Comparison of ENCODE assay signal across 8 cellular contexts in the genomic region with DNA sequence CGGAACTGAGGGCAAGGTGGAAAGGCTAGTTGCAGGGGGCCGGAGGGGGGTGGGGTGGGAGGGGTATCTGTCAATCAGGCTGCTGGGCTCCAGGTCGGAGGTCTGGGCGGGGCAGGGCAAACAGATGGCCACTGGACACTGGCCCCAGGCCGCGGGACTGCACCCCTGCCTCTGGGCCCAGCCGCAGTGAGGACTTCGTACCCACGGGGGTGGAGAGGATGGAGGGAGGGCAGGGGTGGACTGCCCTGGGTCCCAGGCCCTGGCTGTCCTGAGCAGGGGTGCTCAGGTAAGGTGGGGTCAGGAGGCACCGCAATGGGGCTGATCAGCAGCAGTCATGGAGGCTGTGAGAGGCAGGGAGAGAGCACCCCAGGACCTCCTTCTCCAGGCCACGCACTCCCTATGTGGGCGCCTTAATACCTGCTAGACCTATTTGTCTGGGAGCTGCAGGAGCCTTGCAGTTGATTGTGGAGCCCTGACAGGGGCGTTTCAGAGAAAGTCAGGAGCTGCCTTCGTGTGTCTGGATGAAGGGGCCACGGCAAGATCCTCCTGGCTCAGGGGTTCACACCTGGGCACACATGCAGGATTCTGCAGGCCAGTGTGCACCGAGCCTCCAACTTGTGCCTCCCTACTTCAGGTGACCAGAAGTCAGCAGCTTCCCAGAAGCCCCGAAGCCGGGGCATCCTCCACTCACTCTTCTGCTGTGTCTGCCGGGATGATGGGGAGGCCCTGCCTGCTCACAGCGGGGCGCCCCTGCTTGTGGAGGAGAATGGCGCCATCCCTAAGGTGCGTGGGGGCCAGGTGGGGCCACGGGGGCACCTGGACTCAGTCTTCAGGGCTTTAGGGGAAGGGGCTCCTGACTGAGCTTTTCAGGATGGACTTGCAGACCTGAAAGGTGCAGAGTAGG. TPM values are rescaled to one million over a fixed set of nuclear protein-coding genes. Genes with fewer than 3 reads are reported as not detected.
DNase-seq lines count a peak whose midpoint lies in the region; ATAC-seq, FAIRE-seq and TF ChIP-seq lines count a peak whose summit lies in the region.

No MANE protein-coding gene starts in this region.

- H3K36me3 ChIP-seq in SK-N-SH (replicated peaks in 1 of 2; ENCODE audit: control insufficient read depth in 1 of 2, insufficient read depth in 2 of 2, low read length in 1 of 2) (peaks cover 0 to 33% of the 10 kb centered on the region in 2 experiments), astrocyte (ENCODE audit: insufficient read depth, low read length) (peaks cover 3% of the 10 kb centered on the region)

- TF ChIP-seq RAD21 in SK-N-SH (IDR thresholded peaks at IDR 0.05; ENCODE audit: low read length) = no peak

- H4K20me1 ChIP-seq in SK-N-SH (ENCODE audit: insufficient read depth) = peaks cover 5% of the 10 kb centered on the region; the same call in 1 of the 2 replicates
- peaks cover 16% of the 10 kb centered on the region for H4K20me1 ChIP-seq in astrocyte (ENCODE audit: insufficient read depth, low read length)

- FAIRE-seq in astrocyte (lab: Jason Lieb, UNC) = no peak
- FAIRE-seq in GM19239 (lab: Jason Lieb, UNC) = no peak

- H3K36me3 Mint-ChIP-seq in astrocyte (ENCODE audit: low read depth, unreplicated experiment) = no peaks in the 10 kb centered on the region

- no peak for TF ChIP-seq CTCF in SK-N-SH (IDR thresholded peaks at IDR 0.05)
- no peak for TF ChIP-seq CTCF in astrocyte (IDR thresholded peaks at IDR 0.05; ENCODE audit: insufficient read depth, low read depth, low read length)
- TF ChIP-seq CTCF in GM20000 (IDR thresholded peaks at IDR 0.05; ENCODE audit: extremely low read depth, missing control alignments) = no peak

- H3K4me3 ChIP-seq in SK-N-SH (ENCODE audit: low read depth in 2 of 2, low read length in 1 of 2) = peak overlapping the region; percentile 88 to 92
- H3K4me3 ChIP-seq in astrocyte (ENCODE audit: insufficient read depth, low read depth, low read length) = peak overlapping the region; percentile 73

- peak overlapping the region; percentile 70 for H3K4me3 Mint-ChIP-seq in astrocyte (ENCODE audit: unreplicated experiment)

- TF ChIP-seq EP300 in SK-N-SH (IDR thresholded peaks at IDR 0.05; ENCODE audit: borderline replicate concordance in 1 of 2, low read depth in 1 of 2, low read length in 1 of 2) = no peak

- H2AFZ ChIP-seq in SK-N-SH (ENCODE audit: low read depth) (no peak overlapping the region), astrocyte (ENCODE audit: low read depth, low read length) (no peak overlapping the region)

- H3K27me3 ChIP-seq in SK-N-SH (ENCODE audit: insufficient read depth) (no peaks in the 10 kb centered on the region), astrocyte (ENCODE audit: insufficient read depth, low read length) (no peaks in the 10 kb centered on the region), layer of hippocampus (ENCODE audit: control insufficient read depth, insufficient read depth, low read length) (no peaks in the 10 kb centered on the region)

- no peaks in the 10 kb centered on the region for H3K9me2 ChIP-seq in SK-N-SH

- peaks cover 11% of the 10 kb centered on the region for H3K4me1 Mint-ChIP-seq in astrocyte (ENCODE audit: low read depth, unreplicated experiment)

- H3K9ac ChIP-seq in SK-N-SH (peak overlapping the region; percentile 98; the same call in 1 of the 2 replicates), astrocyte (ENCODE audit: low read length) (peak overlapping the region; percentile 86)

- no peaks in the 10 kb centered on the region for H3K27me3 Mint-ChIP-seq in astrocyte (ENCODE audit: low read depth, unreplicated experiment)

- CTCF ChIA-PET in SK-N-SH (lab: Yijun Ruan, JAX) = interaction anchor here (1.0 to 1.9 kb wide), 6 partner anchors 65 to 309 kb away, joined by 3 to 8 read pairs (median 4); a partner anchor contains a TSS

- no peaks in the 10 kb centered on the region for H3K9me3 ChIP-seq in SK-N-SH
- no peaks in the 10 kb centered on the region for H3K9me3 ChIP-seq in astrocyte (ENCODE audit: insufficient read depth, low read depth, low read length)

- H3K27ac Mint-ChIP-seq in astrocyte (ENCODE audit: unreplicated experiment) = no peak overlapping the region

- H3K9me3 Mint-ChIP-seq in astrocyte (ENCODE audit: unreplicated experiment) = no peaks in the 10 kb centered on the region

- DNase-seq in SK-N-SH (peak; percentile 76), astrocyte (ENCODE audit: low read depth) (no peak), GM19239 (ENCODE audit: insufficient read length, low spot score) (no peak), GM20000 (ENCODE audit: low spot score) (no peak)

- 54% methylated on average over 16 of the region's 24 CpGs for WGBS in SK-N-SH (ENCODE audit: low lambda C conversion rate)

- ATAC-seq in SK-N-SH treated with all-trans-retinoic acid at 6 μM for 48 hours (no peak), HG02642 (IDR thresholded peaks at IDR 0.05; ENCODE audit: poor library complexity, unreplicated experiment) (no peak)

- H3K27ac ChIP-seq in SK-N-SH (ENCODE audit: low read depth in 2 of 2, low read length in 1 of 2) (peak overlapping the region in 1 of 2 experiments; percentile 88; a peak in 1 of 4 replicates), astrocyte (ENCODE audit: low read depth, low read length) (no peak overlapping the region), layer of hippocampus (ENCODE audit: low read depth, low read length) (peak overlapping the region; percentile 95), temporal lobe (ENCODE audit: low read depth, low read length) (peak overlapping the region; percentile 65)

- H3K79me2 ChIP-seq in SK-N-SH (ENCODE audit: insufficient read depth) = peaks cover 42% of the 10 kb centered on the region
- peaks cover 27% of the 10 kb centered on the region for H3K79me2 ChIP-seq in astrocyte (ENCODE audit: insufficient read depth, low read length)

- H3K4me2 ChIP-seq in SK-N-SH = peak overlapping the region; percentile 89
- H3K4me2 ChIP-seq in astrocyte (ENCODE audit: low read length) = peak overlapping the region; percentile 87

- POLR2A ChIA-PET in SK-N-SH (lab: Yijun Ruan, JAX) = no interaction called here

- peaks cover 26% of the 10 kb centered on the region for H3F3A ChIP-seq in SK-N-SH (replicated peaks; ENCODE audit: insufficient read depth)

- H3K4me1 ChIP-seq in SK-N-SH (ENCODE audit: control insufficient read depth in 1 of 2, insufficient read depth in 2 of 2, low read depth in 1 of 2, low read length in 1 of 2) (peaks cover 28 to 40% of the 10 kb centered on the region in 2 experiments; a peak in 3 of 4 replicates), astrocyte (ENCODE audit: insufficient read depth, low read length) (peaks cover 47% of the 10 kb centered on the region)

TF ChIP-seq in SK-N-SH, 30 proteins besides CTCF, POLR2A, EP300 and RAD21 (continues in another document):
- no peak for TF ChIP-seq RFX5 (IDR thresholded peaks at IDR 0.05; ENCODE audit: low read length)
- no peak for TF ChIP-seq NRF1 (IDR thresholded peaks at IDR 0.05; ENCODE audit: low read depth, low read length)
- no peak for TF ChIP-seq SIN3A (IDR thresholded peaks at IDR 0.05; ENCODE audit: borderline replicate concordance, low read depth, low read length)
- no peak for TF ChIP-seq FOSL2 (IDR thresholded peaks at IDR 0.05; ENCODE audit: borderline replicate concordance, low read depth)
- no peak for TF ChIP-seq RXRA (IDR thresholded peaks at IDR 0.05; ENCODE audit: borderline replicate concordance, low read depth)
- TF ChIP-seq, protein P1, sequence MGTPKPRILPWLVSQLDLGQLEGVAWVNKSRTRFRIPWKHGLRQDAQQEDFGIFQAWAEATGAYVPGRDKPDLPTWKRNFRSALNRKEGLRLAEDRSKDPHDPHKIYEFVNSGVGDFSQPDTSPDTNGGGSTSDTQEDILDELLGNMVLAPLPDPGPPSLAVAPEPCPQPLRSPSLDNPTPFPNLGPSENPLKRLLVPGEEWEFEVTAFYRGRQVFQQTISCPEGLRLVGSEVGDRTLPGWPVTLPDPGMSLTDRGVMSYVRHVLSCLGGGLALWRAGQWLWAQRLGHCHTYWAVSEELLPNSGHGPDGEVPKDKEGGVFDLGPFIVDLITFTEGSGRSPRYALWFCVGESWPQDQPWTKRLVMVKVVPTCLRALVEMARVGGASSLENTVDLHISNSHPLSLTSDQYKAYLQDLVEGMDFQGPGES (IDR thresholded peaks at IDR 0.05; ENCODE audit: low read depth, low read length) = no peak

TF ChIP-seq in SK-N-SH treated with all-trans-retinoic acid at 6 μM for 48 hours, 23 proteins besides CTCF, POLR2A, EP300 and RAD21 (continues in another document):
- TF ChIP-seq ARNTL (CRISPR knock-in tag; IDR thresholded peaks at IDR 0.05; ENCODE audit: borderline replicate concordance, low read depth) (no peak), ZFP30 (CRISPR knock-in tag; IDR thresholded peaks at IDR 0.05) (no peak), ZNF70 (CRISPR knock-in tag; IDR thresholded peaks at IDR 0.05) (no peak), BACH2 (CRISPR knock-in tag; IDR thresholded peaks at IDR 0.05; ENCODE audit: borderline replicate concordance) (no peak), ZC3H10 (CRISPR knock-in tag; IDR thresholded peaks at IDR 0.05) (no peak)

RNA-seq across cellular contexts. Expression of a gene that starts 1.5 kb away (rescaled TPM):
- polyA plus RNA-seq in SK-N-SH (2012; rRNA removed) = 78.5 and 88.0 TPM in 2 replicates
- 36.6 and 51.6 TPM in 2 replicates for polyA plus RNA-seq in SK-N-SH (2012; cell fraction: cytosol; rRNA removed)
- polyA plus RNA-seq in SK-N-SH (2012; cell fraction: nucleus; rRNA removed) = 82.0 and 102 TPM in 2 replicates
- total RNA-seq in astrocyte (41.8 and 45.0 TPM in 2 replicates), temporal lobe (8.6 TPM)

RNA-seq across cellular contexts. Expression of a gene that starts 17.7 kb away (rescaled TPM):
- under 0.01 and 0.02 TPM in 2 replicates for polyA plus RNA-seq in SK-N-SH (2012; rRNA removed)
- polyA plus RNA-seq in SK-N-SH (2012; cell fraction: cytosol; rRNA removed) = not detected in 2 replicates
- 0.05 and 0.10 TPM in 2 replicates for polyA plus RNA-seq in SK-N-SH (2012; cell fraction: nucleus; rRNA removed)
- total RNA-seq in astrocyte (not detected in 2 replicates), temporal lobe (not detected)

RNA-seq across cellular contexts. Expression of a gene that starts 19.1 kb away (rescaled TPM):
- polyA plus RNA-seq in SK-N-SH (2012; rRNA removed) = 0.26 and 0.31 TPM in 2 replicates
- 0.13 and 0.24 TPM in 2 replicates for polyA plus RNA-seq in SK-N-SH (2012; cell fraction: cytosol; rRNA removed)
- 0.25 and 0.56 TPM in 2 replicates for polyA plus RNA-seq in SK-N-SH (2012; cell fraction: nucleus; rRNA removed)
- total RNA-seq in astrocyte = not detected in 2 replicates
- 2.0 TPM for total RNA-seq in temporal lobe

RNA-seq across cellular contexts. Expression of a gene that starts 44.5 kb away (rescaled TPM):
- polyA plus RNA-seq in SK-N-SH (2012; rRNA removed) = 0.18 and 0.26 TPM in 2 replicates
- polyA plus RNA-seq in SK-N-SH (2012; cell fraction: cytosol; rRNA removed) = 0.08 and 0.12 TPM in 2 replicates
- polyA plus RNA-seq in SK-N-SH (2012; cell fraction: nucleus; rRNA removed) = 0.64 and 0.94 TPM in 2 replicates
- total RNA-seq in astrocyte = 0.23 TPM in 1 of 2 replicates, not detected in the other
- under 0.01 TPM for total RNA-seq in temporal lobe
